8 cellular contexts compared by ENCODE assay signal in the genomic region with DNA sequence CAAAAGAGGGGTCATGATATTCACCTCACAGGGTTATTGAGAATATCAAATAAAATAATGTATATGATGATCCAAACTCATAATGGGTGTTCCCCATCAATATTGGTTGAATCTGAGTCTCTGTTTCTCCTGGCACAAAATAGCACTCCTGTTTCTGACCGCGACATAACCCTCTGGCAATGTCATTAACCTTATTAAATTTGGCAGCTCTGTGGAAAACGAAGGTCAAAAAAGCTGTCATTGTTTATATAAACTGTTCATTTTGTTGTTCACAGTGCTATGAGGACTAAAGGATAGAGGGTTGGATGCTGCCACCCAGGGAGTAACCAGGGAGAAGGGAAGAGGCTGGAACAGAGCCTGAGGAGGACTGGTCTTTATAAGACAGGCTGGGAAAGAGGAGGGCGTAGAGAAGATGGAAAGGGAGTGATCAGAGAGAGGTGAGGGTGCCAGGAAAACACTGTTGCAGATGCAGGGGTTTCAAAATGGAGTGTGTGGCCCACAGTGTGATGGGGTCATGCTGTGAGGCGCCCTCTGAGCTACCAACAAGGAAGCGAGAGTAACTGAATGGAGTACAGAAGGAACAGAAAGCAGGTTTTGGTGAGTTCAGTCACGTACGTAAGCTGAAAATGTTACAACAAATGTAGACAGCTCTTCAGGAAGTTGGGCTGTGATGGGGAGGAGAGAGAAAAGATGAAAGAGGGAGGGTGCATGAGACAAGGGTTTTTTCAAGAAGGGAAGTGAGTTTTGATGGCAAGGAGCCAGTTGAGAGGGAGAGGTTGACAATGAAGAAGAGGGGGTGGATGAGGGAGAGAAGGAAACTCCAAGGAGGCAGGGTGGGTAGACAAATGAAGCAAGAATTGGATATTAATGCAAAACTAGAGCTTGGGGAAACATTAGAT.
DNase-seq lines count a peak whose midpoint lies in the region; ATAC-seq and TF ChIP-seq lines count a peak whose summit lies in the region.

No MANE protein-coding gene starts in this region.

- POLR2A ChIA-PET in CD4-positive, alpha-beta T cell (lab: Charles Lee) = interaction anchor here (0.6 to 2.3 kb wide), 13 partner anchors 9 to 500 kb away, joined by 3 to 12 read pairs (median 4); partner anchors contain the start of genes GINM1 and TAB2

- H3K36me3 Mint-ChIP-seq in CD4-positive, alpha-beta T cell (ENCODE audit: low read depth) = no peaks in the 10 kb centered on the region

- no peaks in the 10 kb centered on the region for H3K27me3 ChIP-seq in CD4-positive, alpha-beta T cell (ENCODE audit: control insufficient read depth, insufficient read depth, low read length)
- H3K27me3 ChIP-seq in muscle layer of duodenum (ENCODE audit: low read depth, low read length) (no peaks in the 10 kb centered on the region), colonic mucosa (no peaks in the 10 kb centered on the region), testis (no peaks in the 10 kb centered on the region)

- H3K4me1 ChIP-seq in muscle layer of duodenum (ENCODE audit: control insufficient read depth in 1 of 2, insufficient read depth in 2 of 2, low read length in 2 of 2) (peaks cover 8 to 9% of the 10 kb centered on the region in 2 donors), colonic mucosa (peaks cover 3% of the 10 kb centered on the region), testis (no peaks in the 10 kb centered on the region)

- H3K4me3 ChIP-seq in muscle layer of duodenum (ENCODE audit: low read depth in 1 of 2, low read length in 2 of 2) (no peak overlapping the region), colonic mucosa (no peak overlapping the region), testis (no peak overlapping the region)

- DNase-seq in CD4-positive, alpha-beta T cell = peak in 9 of 10 experiments; percentile 11 to 70 (median 28)
- DNase-seq in activated CD4-positive, alpha-beta T cell treated with anti-CD3 and anti-CD28 coated beads for 48 hours = peak; percentile 17
- DNase-seq in colonic mucosa (no peak), NCI-H748 treated with DMSO at 0.1 percent for 48 hours (lab: John Stamatoyannopoulos, UW) (no peak), testis (no peak)

- H3K4me3 Mint-ChIP-seq in CD4-positive, alpha-beta T cell = peak overlapping the region; percentile 16

- WGBS in testis, 2 donors = 70 to 83% methylated on average over 8 of the region's 8 CpGs

- H3K4me1 Mint-ChIP-seq in CD4-positive, alpha-beta T cell (ENCODE audit: low read depth) = peaks cover 37% of the 10 kb centered on the region

- H3K9me3 Mint-ChIP-seq in CD4-positive, alpha-beta T cell = no peaks in the 10 kb centered on the region

- H3K27ac ChIP-seq in CD4-positive, alpha-beta T cell (ENCODE audit: low read depth, low read length) = peak overlapping the region; percentile 75
- H3K27ac ChIP-seq in muscle layer of duodenum (ENCODE audit: low read length) = peak overlapping the region; percentile 22
- H3K27ac ChIP-seq in colonic mucosa = no peak overlapping the region
- no peak overlapping the region for H3K27ac ChIP-seq in testis

- no peak for TF ChIP-seq POLR2A in testis (IDR thresholded peaks at IDR 0.05)

- CTCF ChIA-PET in CD4-positive, alpha-beta T cell (lab: Charles Lee) = interaction anchor here (1.1 to 1.5 kb wide), 3 partner anchors 35 to 480 kb away, joined by 3 to 13 read pairs (median 3); partner anchors contain the start of gene PPIL4

- no peaks in the 10 kb centered on the region for H3K27me3 Mint-ChIP-seq in CD4-positive, alpha-beta T cell

- H3K27ac Mint-ChIP-seq in CD4-positive, alpha-beta T cell = peak overlapping the region; percentile 86

- intact Hi-C loops in CD4-positive, alpha-beta T cell (cut with DNase I, micrococcal nuclease) = loop anchor here in 1 of 2 experiments (2.0 to 5.0 kb wide), 2 partner anchors 19 to 34 kb away; no protein-coding TSS in a partner anchor
- intact Hi-C loops in colonic mucosa (cut with DNase I) (no loop called here), testis (cut with DNase I; ENCODE audit: low total_unique reads) (no loop called here)

- H3K36me3 ChIP-seq in muscle layer of duodenum (ENCODE audit: control insufficient read depth in 1 of 2, insufficient read depth in 2 of 2, low read length in 2 of 2) = no peaks in the 10 kb centered on the region
- no peaks in the 10 kb centered on the region for H3K36me3 ChIP-seq in colonic mucosa
- H3K36me3 ChIP-seq in testis (ENCODE audit: low read depth, missing control alignments) = no peaks in the 10 kb centered on the region

- H3K9ac ChIP-seq in colonic mucosa (ENCODE audit: low read depth in 2 of 2, low read length in 2 of 2) = peak overlapping the region in 1 of 2 donors; percentile 25

- H3K9me3 ChIP-seq in CD4-positive, alpha-beta T cell (ENCODE audit: control insufficient read depth, low read length) = no peaks in the 10 kb centered on the region
- H3K9me3 ChIP-seq in muscle layer of duodenum (ENCODE audit: control insufficient read depth in 1 of 2, low read length in 2 of 2) (no peaks in the 10 kb centered on the region), colonic mucosa (no peaks in the 10 kb centered on the region), testis (no peaks in the 10 kb centered on the region)

- TF ChIP-seq CTCF in CD4-positive, alpha-beta T cell (IDR thresholded peaks at IDR 0.05) = no peak
- no peak for TF ChIP-seq CTCF in colonic mucosa (IDR thresholded peaks at IDR 0.05)
- TF ChIP-seq CTCF in testis (IDR thresholded peaks at IDR 0.05) = no peak

- ATAC-seq in CD4-positive, alpha-beta T cell (ENCODE audit: poor library complexity) = peak; percentile 96
- ATAC-seq in GM19324 (IDR thresholded peaks at IDR 0.05; ENCODE audit: low FRiP score, unreplicated experiment) = peak; percentile 95
- peak; percentile 96 for ATAC-seq in HG03280 (IDR thresholded peaks at IDR 0.05; ENCODE audit: unreplicated experiment)

Comparison
In these comparisons a context has a peak if more than half of its experiments do, and no peak if none do; other contexts are left out.
1. DNase-seq: peak in CD4-positive, alpha-beta T cell (9 of 10) and activated CD4-positive, alpha-beta T cell treated with anti-CD3 and anti-CD28 coated beads for 48 hours (single experiment); none in colonic mucosa (single experiment), NCI-H748 treated with DMSO at 0.1 percent for 48 hours (single experiment) and testis (single experiment).
2. H3K27ac ChIP-seq: peak in CD4-positive, alpha-beta T cell (single experiment) and muscle layer of duodenum (single experiment); none in colonic mucosa (single experiment) and testis (0 of 2).
3. Peak in every context shown above with its lines, with median percentiles within 50 percentile points of each other: ATAC-seq.